8 cellular contexts compared by ENCODE assay signal in the genomic region with DNA sequence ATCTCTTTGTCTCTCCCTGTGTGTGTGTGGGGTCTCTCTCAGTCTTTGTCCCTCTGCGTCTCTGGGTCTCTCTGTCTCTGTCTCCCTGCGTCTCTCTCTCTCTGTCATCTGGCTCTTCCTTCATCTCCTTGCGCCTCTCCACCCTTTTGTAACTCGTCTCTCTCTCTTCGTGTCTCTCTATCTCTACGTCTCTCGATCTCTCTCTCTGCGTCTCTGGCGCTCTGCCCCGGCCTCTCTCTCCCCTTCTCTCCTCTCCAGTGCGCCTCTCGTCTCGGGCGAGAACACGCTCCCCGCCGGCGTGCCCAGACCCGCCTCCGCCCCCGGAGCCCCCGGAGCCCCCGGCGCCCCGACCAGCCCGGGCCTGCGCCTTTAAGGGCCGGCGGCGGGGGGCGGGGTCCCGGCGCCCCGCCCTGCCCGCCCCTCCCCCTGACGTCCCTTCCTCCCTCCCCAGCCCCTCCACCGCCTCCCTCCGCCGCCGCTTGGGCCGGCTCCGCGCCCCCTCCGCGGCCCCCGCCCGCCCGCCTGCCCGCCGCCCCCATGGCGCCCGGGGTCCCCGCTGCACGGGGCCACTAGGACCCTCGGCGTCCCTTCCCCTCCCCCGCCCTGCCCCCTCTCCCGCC. TPM values are rescaled to one million over a fixed set of nuclear protein-coding genes. Genes with fewer than 3 reads are reported as not detected.
DNase-seq lines count a peak whose midpoint lies in the region; ATAC-seq and TF ChIP-seq lines count a peak whose summit lies in the region.

A gene (plus strand): TSS at position 440 of the 620 bp plus-strand sequence. CDS start 318 bp downstream, outside the sequence.

- H3K36me3 ChIP-seq in MM.1S (replicated peaks; ENCODE audit: insufficient read depth, low read length) (no peaks in the 10 kb centered on the region), hepatocyte (replicated peaks; ENCODE audit: insufficient read depth, low read depth) (no peaks in the 10 kb centered on the region)

- H4K20me1 ChIP-seq in MM.1S (ENCODE audit: insufficient read depth, low read length): no peaks in the 10 kb centered on the region
- peaks cover 25% of the 10 kb centered on the region for H4K20me1 ChIP-seq in hepatocyte (ENCODE audit: insufficient read depth, poor library complexity, severe bottlenecking)

- H3K9ac ChIP-seq in MM.1S (ENCODE audit: low read length): peak within 1 kb of the TSS; percentile 57; the same call in 1 of the 2 replicates

- H3K4me2 ChIP-seq in MM.1S (ENCODE audit: low read depth, low read length) (peak within 1 kb of the TSS; percentile 99), hepatocyte (peak within 1 kb of the TSS; percentile 100)

- H3K27ac ChIP-seq in MM.1S (ENCODE audit: low read length): no peak within 1 kb of the TSS
- peak within 1 kb of the TSS; percentile 78 for H3K27ac ChIP-seq in hepatocyte

- H3K79me2 ChIP-seq in MM.1S (ENCODE audit: low read length): peaks cover 9% of the 10 kb centered on the region; the same call in 1 of the 2 replicates
- peaks cover 49% of the 10 kb centered on the region for H3K79me2 ChIP-seq in hepatocyte

- in situ Hi-C loops in astrocyte of the cerebellum (cut with HindIII; ENCODE audit: low sequenced_read_pairs): no loop called here

- H2AFZ ChIP-seq in MM.1S (ENCODE audit: low read length): peak within 1 kb of the TSS; percentile 100
- H2AFZ ChIP-seq in hepatocyte: peak within 1 kb of the TSS; percentile 99

- DNase-seq in MM.1S (peak; percentile 53), T-helper 9 cell (peak; percentile 55), astrocyte of the cerebellum (ENCODE audit: low read depth) (no peak), hepatocyte (ENCODE audit: low spot score) (peak; percentile 84), renal cortical epithelial cell (ENCODE audit: low read depth) (no peak), H4 (ENCODE audit: low spot score) (no peak)

- H3K4me3 ChIP-seq in MM.1S (ENCODE audit: low read length) (peak within 1 kb of the TSS; percentile 87), astrocyte of the cerebellum (ENCODE audit: low read depth, low read length) (peak within 1 kb of the TSS; percentile 85), hepatocyte (peak within 1 kb of the TSS; percentile 96)

- H3F3A ChIP-seq in MM.1S (ENCODE audit: insufficient read depth, low read length): 0 out of 2 replicates have a peak, but pooled peaks cover 4% of the 10 kb centered on the region

- H3K4me1 ChIP-seq in MM.1S (ENCODE audit: low read length): peaks cover 11% of the 10 kb centered on the region; the same call in 1 of the 2 replicates
- peaks cover 8% of the 10 kb centered on the region for H3K4me1 ChIP-seq in hepatocyte (ENCODE audit: insufficient read depth)

- TF ChIP-seq CTCF in MM.1S (IDR thresholded peaks at IDR 0.05; ENCODE audit: low read length) (no peak), astrocyte of the cerebellum (IDR thresholded peaks at IDR 0.05; ENCODE audit: low read depth, low read length, missing control alignments) (no peak), hepatocyte (IDR thresholded peaks at IDR 0.05; ENCODE audit: poor library complexity) (no peak)

- peak; percentile 27 for TF ChIP-seq POLR2A in GM10847 (IDR thresholded peaks at IDR 0.05; ENCODE audit: extremely low read depth, insufficient read length)

- no peak for ATAC-seq in GM18498 (IDR thresholded peaks at IDR 0.05; ENCODE audit: unreplicated experiment)

- peaks cover 14% of the 10 kb centered on the region for H3K27me3 ChIP-seq in MM.1S (replicated peaks; ENCODE audit: insufficient read depth, low read length)
- no peaks in the 10 kb centered on the region for H3K27me3 ChIP-seq in hepatocyte

- H3K9me2 ChIP-seq in MM.1S (replicated peaks; ENCODE audit: insufficient read depth, low read length): no peaks in the 10 kb centered on the region
- H3K9me2 ChIP-seq in hepatocyte (replicated peaks; ENCODE audit: insufficient read depth): no peaks in the 10 kb centered on the region

- no peaks in the 10 kb centered on the region for H3K9me3 ChIP-seq in MM.1S (replicated peaks; ENCODE audit: insufficient read depth, low read length)
- H3K9me3 ChIP-seq in hepatocyte (ENCODE audit: low read depth): no peaks in the 10 kb centered on the region

- WGBS in hepatocyte (ENCODE audit: low lambda C conversion rate, missing lambda C conversion rate): under 1% methylated on average over 20 of the region's 58 CpGs

RNA-seq across cellular contexts. Expression of the gene that starts here (rescaled TPM):
- total RNA-seq in hepatocyte (9.5 and 23.0 TPM in 2 replicates), renal cortical epithelial cell (5.0 and 27.2 TPM in 2 replicates)
- polyA plus RNA-seq in hepatocyte: 13.5 and 14.8 TPM in 2 replicates
- 3.7 and 5.0 TPM in 2 replicates for total RNA-seq in H4 (2014; rRNA removed; shearing (Covaris generic))

Comparison
In these comparisons a context has a peak if more than half of its experiments do, and no peak if none do; other contexts are left out.
1. DNase-seq: peak in MM.1S (single experiment), T-helper 9 cell (single experiment) and hepatocyte (single experiment); none in astrocyte of the cerebellum (single experiment), renal cortical epithelial cell (single experiment) and H4 (single experiment).
2. Peak in every context shown above with its lines, with median percentiles within 50 percentile points of each other: H3K4me3 ChIP-seq.